10 cellular contexts compared by ENCODE assay signal in the genomic region with DNA sequence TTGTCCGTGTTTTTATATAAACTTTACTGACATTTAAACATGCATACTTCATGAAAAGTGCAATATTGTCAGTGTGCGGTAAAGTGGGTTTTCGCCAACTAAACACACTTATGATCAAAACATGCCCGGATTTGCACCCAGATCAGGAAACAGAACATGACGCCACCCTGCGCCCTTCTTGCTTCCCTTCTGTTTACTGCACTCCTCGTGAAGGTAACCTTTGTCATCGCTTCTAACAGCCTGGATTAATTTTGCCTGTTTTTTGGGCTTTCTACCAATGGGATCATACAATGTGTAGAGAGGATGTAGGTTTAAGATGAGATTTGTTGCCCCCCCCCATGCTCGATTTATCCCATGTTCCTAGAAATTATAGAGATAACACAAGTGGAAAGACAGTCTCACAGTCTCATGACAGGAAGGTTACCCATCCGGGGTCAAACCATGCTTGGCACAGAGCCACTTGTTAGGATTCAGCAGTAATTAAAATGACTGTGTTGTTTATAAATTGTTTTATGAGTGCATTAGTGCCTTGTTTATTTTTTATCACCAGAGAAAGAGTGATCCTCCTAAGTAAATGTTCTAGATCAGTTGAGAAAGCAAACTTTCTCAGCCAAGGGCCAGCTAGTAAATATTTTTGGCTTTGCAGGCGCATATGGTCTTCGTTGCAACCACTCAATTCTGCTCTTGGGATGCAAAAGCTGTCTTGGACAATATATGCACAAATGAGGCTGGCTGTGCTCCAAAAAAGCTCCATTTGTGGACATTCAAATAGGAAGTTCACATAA.
A peak's percentile ranks its signal among the peaks of the same experiment; 100 is the strongest.
DNase-seq lines count a peak whose midpoint lies in the region; ATAC-seq, FAIRE-seq and TF ChIP-seq lines count a peak whose summit lies in the region.
"Had no signal": no experiment of that assay in that cellular context is flagged by ENCODE, and none has a peak within 500 bp of the region (broad histone marks: within the 10 kb centered on the region; RNA-seq: fewer than 3 reads in every experiment).

No MANE protein-coding gene starts in this region.

- intact Hi-C loops in left ventricle myocardium superior (cut with micrococcal nuclease) (no loop called here), left lung (cut with DNase I) (no loop called here), uterus (cut with DNase I; ENCODE audit: low total_unique reads) (no loop called here), posterior cingulate gyrus (cut with DNase I) (no loop called here)

- no peak for TF ChIP-seq CTCF in right atrium auricular region (IDR thresholded peaks at IDR 0.05)
- TF ChIP-seq CTCF in bronchial epithelial cell (IDR thresholded peaks at IDR 0.05; ENCODE audit: insufficient read depth, low read length, severe bottlenecking), result no peak
- no peak for TF ChIP-seq CTCF in left lung (IDR thresholded peaks at IDR 0.05)
- no peak for TF ChIP-seq CTCF in uterus (IDR thresholded peaks at IDR 0.05)

- H3K9me3 ChIP-seq in right atrium auricular region (no peaks in the 10 kb centered on the region), left lung (no peaks in the 10 kb centered on the region), uterus (no peaks in the 10 kb centered on the region)

- H3K27ac ChIP-seq in right atrium auricular region, result peak overlapping the region in 1 of 2 donors; percentile 9
- peak overlapping the region in 1 of 2 donors; percentile 28 for H3K27ac ChIP-seq in left lung
- H3K27ac ChIP-seq in uterus, result peak overlapping the region; percentile 64 to 84
- H3K27ac ChIP-seq: HL-60 had no signal

- ATAC-seq in left ventricle myocardium superior (peak; percentile 33), left lung (peak; percentile 16)
- ATAC-seq: activated CD8-positive, alpha-beta memory T cell treated with anti-CD3 and anti-CD28 coated beads, Interleukin-2, amount 10 ng/mL, durations not matched to agents 7 days and 5 days had no signal

- H3K36me3 ChIP-seq in right atrium auricular region (no peaks in the 10 kb centered on the region), bronchial epithelial cell (ENCODE audit: control insufficient read depth, insufficient read depth, low read length) (no peaks in the 10 kb centered on the region), left lung (no peaks in the 10 kb centered on the region), uterus (no peaks in the 10 kb centered on the region)

- DNase-seq in left ventricle myocardium superior (no peak), right atrium auricular region (ENCODE audit: low spot score) (no peak), bronchial epithelial cell (ENCODE audit: low read depth) (peak; percentile 19), left lung (peak in 1 of 2 donors; percentile 47), uterus (peak; percentile 43 to 82), HuH-7 (ENCODE audit: low spot score) (no peak), posterior cingulate gyrus (no peak)
- DNase-seq in activated CD4-positive, alpha-beta T cell treated with anti-CD3 and anti-CD28 coated beads for 4 hours, result no peak
- DNase-seq: activated CD8-positive, alpha-beta memory T cell treated with anti-CD3 and anti-CD28 coated beads, Interleukin-2, amount 10 ng/mL, durations not matched to agents 7 days and 5 days had no signal

- no peak for FAIRE-seq in bronchial epithelial cell (lab: Jason Lieb, UNC)

- H3K27me3 ChIP-seq in right atrium auricular region (no peaks in the 10 kb centered on the region), bronchial epithelial cell (ENCODE audit: control insufficient read depth, insufficient read depth, low read length) (no peaks in the 10 kb centered on the region), left lung (no peaks in the 10 kb centered on the region), uterus (no peaks in the 10 kb centered on the region)

- no peak for TF ChIP-seq POLR2A in uterus (IDR thresholded peaks at IDR 0.05)

- no peak overlapping the region for H3K4me3 ChIP-seq in right atrium auricular region
- no peak overlapping the region for H3K4me3 ChIP-seq in bronchial epithelial cell (ENCODE audit: low read depth, low read length)
- H3K4me3 ChIP-seq in left lung, result no peak overlapping the region
- no peak overlapping the region for H3K4me3 ChIP-seq in uterus

- peaks cover 0 to 18% of the 10 kb centered on the region in 2 donors for H3K4me1 ChIP-seq in right atrium auricular region
- H3K4me1 ChIP-seq in left lung, result peaks cover 6 to 13% of the 10 kb centered on the region in 2 donors
- H3K4me1 ChIP-seq in uterus, result no peaks in the 10 kb centered on the region

Comparison
In these comparisons a context has a peak if more than half of its experiments do, and no peak if none do; other contexts are left out.
1. DNase-seq: peak in bronchial epithelial cell (single experiment) and uterus (2 of 2); none in left ventricle myocardium superior (single experiment), right atrium auricular region (single experiment), HuH-7 (single experiment), posterior cingulate gyrus (0 of 10) and activated CD4-positive, alpha-beta T cell treated with anti-CD3 and anti-CD28 coated beads for 4 hours (0 of 2).